ENCODE assay signal across 15 cellular contexts in genomic region chr20:6746901-6747609, GRCh38. TPM values are rescaled to one million over a fixed set of nuclear protein-coding genes. Genes with fewer than 3 reads are reported as not detected.
DNase-seq lines count a peak whose midpoint lies in the region; ATAC-seq, FAIRE-seq and TF ChIP-seq lines count a peak whose summit lies in the region.
"Had no signal": no experiment of that assay in that cellular context is flagged by ENCODE, and none has a peak within 500 bp of the region (broad histone marks: within the 10 kb centered on the region; RNA-seq: fewer than 3 reads in every experiment).

No MANE protein-coding gene starts in this region.

- H3K9me3 Mint-ChIP-seq in immature natural killer cell = no peaks in the 10 kb centered on the region
- H3K9me3 Mint-ChIP-seq: CD8-positive, alpha-beta T cell had no signal

- H4K20me1 ChIP-seq in keratinocyte (ENCODE audit: control insufficient read depth, extremely low read depth, insufficient read depth, low read length) = no peaks in the 10 kb centered on the region

- H3K4me1 ChIP-seq in keratinocyte (ENCODE audit: control insufficient read depth, extremely low read depth, insufficient read depth, low read length) = no peaks in the 10 kb centered on the region
- H3K4me1 ChIP-seq: adrenal gland had no signal

- H3K27me3 Mint-ChIP-seq in immature natural killer cell (ENCODE audit: low read depth in 3 of 3) = peaks cover 0 to 3% (median 0%) of the 10 kb centered on the region in 3 donors
- H3K27me3 Mint-ChIP-seq: activated T-cell treated with anti-CD3 and anti-CD28 coated beads, Interleukin-2, amount 50 U/mL, for 24 hours; progenitor cell of endocrine pancreas had no signal

- no peak overlapping the region for H2AFZ ChIP-seq in keratinocyte (ENCODE audit: control insufficient read depth, low read length)

- no peak for TF ChIP-seq CTCF in keratinocyte (optimal IDR thresholded peaks at IDR 0.05 in 1 of 3, IDR thresholded peaks at IDR 0.05 in 1 of 3, conservative IDR thresholded peaks at IDR 0.05 in 1 of 3; ENCODE audit: extremely low read depth in 1 of 3, insufficient read depth in 2 of 3, low read length in 3 of 3)

- no peak overlapping the region for H3K4me3 ChIP-seq in keratinocyte (ENCODE audit: control insufficient read depth in 2 of 3, extremely low read depth in 1 of 3, insufficient read depth in 2 of 3, low read depth in 1 of 3, low read length in 3 of 3)
- H3K4me3 ChIP-seq: adrenal gland, coronary artery had no signal

- H3K9ac ChIP-seq in keratinocyte (ENCODE audit: control insufficient read depth, extremely low read depth, insufficient read depth, low read length) = no peak overlapping the region

- H3K27ac Mint-ChIP-seq in immature natural killer cell = no peak overlapping the region
- H3K27ac Mint-ChIP-seq: activated T-cell treated with anti-CD3 and anti-CD28 coated beads, Interleukin-2, amount 50 U/mL, for 24 hours; CD8-positive, alpha-beta T cell; progenitor cell of endocrine pancreas had no signal

- no peaks in the 10 kb centered on the region for H3K9me3 ChIP-seq in keratinocyte (ENCODE audit: control insufficient read depth, low read depth, low read length)
- H3K9me3 ChIP-seq: adrenal gland had no signal

- dilution Hi-C loops in keratinocyte (cut with MboI; ENCODE audit: extremely low pct_ligation_motif_present, low sequenced_read_pairs) = no loop called here

- no peaks in the 10 kb centered on the region for H3K79me2 ChIP-seq in keratinocyte (ENCODE audit: control insufficient read depth, insufficient read depth, low read length)

- peak; percentile 20 for DNase-seq in NAMALWA (ENCODE audit: low spot score)
- DNase-seq in amniotic epithelial cell (ENCODE audit: low read depth) = peak; percentile 7
- peak; percentile 85 for DNase-seq in keratinocyte (ENCODE audit: low read depth, low spot score)
- DNase-seq in erythroblast (lab: John Stamatoyannopoulos, UW) = no peak
- DNase-seq in left lobe of liver (ENCODE audit: low spot score) = no peak
- no peak for DNase-seq in activated T-cell treated with anti-CD3 and anti-CD28 coated beads for 4 hours
- no peak for DNase-seq in immature natural killer cell
- DNase-seq: activated T-cell treated with anti-CD3 and anti-CD28 coated beads, Interleukin-2, amount 50 U/mL, for 24 hours; adrenal gland; CD8-positive, alpha-beta T cell; NCI-H1694 had no signal

- peak; percentile 79 for FAIRE-seq in keratinocyte (lab: Jason Lieb, UNC)

- no peaks in the 10 kb centered on the region for H3K36me3 Mint-ChIP-seq in immature natural killer cell
- H3K36me3 Mint-ChIP-seq: CD8-positive, alpha-beta T cell had no signal

- no peaks in the 10 kb centered on the region for H3K9me1 ChIP-seq in keratinocyte (ENCODE audit: control insufficient read depth, extremely low read depth, insufficient read depth, low read length)

- H3K4me2 ChIP-seq in keratinocyte (ENCODE audit: control insufficient read depth, extremely low read depth, insufficient read depth, low read depth, low read length) = no peak overlapping the region

- ATAC-seq in HG02610 (IDR thresholded peaks at IDR 0.05; ENCODE audit: unreplicated experiment) (peak; percentile 60), left lobe of liver (no peak)
- ATAC-seq: CD8-positive, alpha-beta T cell had no signal

- no peaks in the 10 kb centered on the region for H3K36me3 ChIP-seq in keratinocyte (ENCODE audit: control insufficient read depth in 2 of 2, extremely low read depth in 1 of 2, insufficient read depth in 2 of 2, low read length in 2 of 2)
- H3K36me3 ChIP-seq: adrenal gland had no signal

- H3K27ac ChIP-seq in keratinocyte (ENCODE audit: control insufficient read depth, insufficient read depth, low read length) = no peak overlapping the region
- H3K27ac ChIP-seq: adrenal gland, coronary artery had no signal

- no peaks in the 10 kb centered on the region for H3K27me3 ChIP-seq in keratinocyte (ENCODE audit: control insufficient read depth, extremely low read depth, insufficient read depth, low read length)

- no peaks in the 10 kb centered on the region for H3K4me1 Mint-ChIP-seq in immature natural killer cell

- H3K4me3 Mint-ChIP-seq in immature natural killer cell = no peak overlapping the region
- H3K4me3 Mint-ChIP-seq: activated T-cell treated with anti-CD3 and anti-CD28 coated beads, Interleukin-2, amount 50 U/mL, for 24 hours; CD8-positive, alpha-beta T cell had no signal

- no peak for TF ChIP-seq POLR2A in erythroblast (IDR thresholded peaks at IDR 0.05; ENCODE audit: low read length)

RNA-seq across cellular contexts. Expression of gene BMP2, which starts 20.4 kb away (rescaled TPM):
- polyA plus RNA-seq in keratinocyte = 3.4 to 5.0 TPM (median 3.6 TPM) in 3 replicates
- polyA plus RNA-seq in keratinocyte (2011; ENCODE audit: low read depth) = 3.2 TPM
- polyA plus RNA-seq in keratinocyte (2011; cell fraction: cytosol; rRNA removed) = 2.8 and 3.6 TPM in 2 replicates
- 6.9 and 7.1 TPM in 2 replicates for polyA plus RNA-seq in keratinocyte (2011; cell fraction: nucleus; rRNA removed)
- polyA plus RNA-seq in keratinocyte (2012; ENCODE audit: low replicate concordance) = 5.1 and 10.6 TPM in 2 replicates
- 2.7 to 3.9 TPM (median 3.7 TPM) in 3 replicates for polyA minus RNA-seq in keratinocyte
- polyA minus RNA-seq in keratinocyte (2011; cell fraction: cytosol; rRNA and poly(A)+ RNA removed) = 6.3 TPM
- 7.6 and 10.5 TPM in 2 replicates for polyA minus RNA-seq in keratinocyte (2011; cell fraction: nucleus; rRNA and poly(A)+ RNA removed)
- 2.1 TPM for total RNA-seq in left lobe of liver
- polyA plus RNA-seq in immature natural killer cell = 1 to 10 TPM in 2 of 3 donors, under 1 TPM in 1; 0.65 to 2.1 (median 1.2) TPM
- total RNA-seq: CD8-positive, alpha-beta T cell; T-helper 1 cell treated with Interleukin-12 subunit alpha and Interleukin-12 subunit beta and Interleukin-4 antibody, amounts not matched to agents 30 ng/mL and 1 ng/mL, for 36 hours had no signal

Comparison
In these comparisons a context has a peak if more than half of its experiments do, and no peak if none do; other contexts are left out.
1. DNase-seq: peak in NAMALWA (single experiment), amniotic epithelial cell (single experiment) and keratinocyte (single experiment); none in erythroblast (0 of 2), left lobe of liver (single experiment), activated T-cell treated with anti-CD3 and anti-CD28 coated beads for 4 hours (single experiment) and immature natural killer cell (0 of 3).